In the genomic region with DNA sequence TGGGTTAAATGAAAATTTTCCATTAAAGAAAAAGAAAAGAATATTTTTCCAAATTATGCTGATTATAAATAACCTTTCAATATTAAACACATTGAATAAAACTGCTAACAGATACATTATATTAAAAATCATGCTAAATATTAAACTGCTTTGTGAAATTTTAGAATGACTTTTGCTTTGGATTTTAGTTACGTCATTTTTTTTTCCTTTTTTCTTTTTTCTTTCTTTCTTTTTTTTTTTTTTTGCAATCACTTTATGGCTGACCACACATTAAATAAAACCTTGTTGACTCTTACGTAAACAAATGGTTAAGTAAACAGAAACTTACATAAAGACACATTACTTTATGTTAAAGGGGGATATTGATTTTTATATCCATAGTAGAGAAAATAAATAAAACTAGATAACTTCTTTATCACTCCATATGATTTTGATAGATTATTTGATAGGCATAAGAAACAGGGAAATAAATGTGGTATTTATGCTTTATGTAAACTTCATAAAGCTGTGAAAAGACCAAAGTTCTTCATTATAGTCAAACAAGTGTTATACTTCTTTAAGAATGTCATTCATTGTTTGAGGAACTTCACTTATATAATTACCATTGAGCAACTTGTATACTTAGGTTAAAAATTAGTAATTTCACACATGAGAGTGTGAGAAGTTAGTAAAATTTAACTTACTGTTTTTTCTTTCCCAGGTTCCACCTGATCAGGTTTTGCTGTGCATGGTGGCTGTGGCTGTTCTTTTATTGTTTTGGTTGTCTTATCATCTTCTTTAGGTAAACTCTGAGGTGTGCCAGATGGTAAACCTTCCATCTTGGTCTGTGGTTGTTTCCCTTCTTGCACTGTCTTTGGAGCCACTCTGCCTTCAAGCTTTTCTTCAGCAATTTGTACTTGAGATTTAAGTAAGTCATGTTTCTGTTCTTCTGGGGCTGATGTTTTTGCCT, we compare ENCODE assay signal across 19 cellular contexts.
DNase-seq lines count a peak whose midpoint lies in the region; ATAC-seq, FAIRE-seq and TF ChIP-seq lines count a peak whose summit lies in the region.
"Had no signal": no experiment of that assay in that cellular context is flagged by ENCODE, and none has a peak within 500 bp of the region (broad histone marks: within the 10 kb centered on the region; RNA-seq: fewer than 3 reads in every experiment).

No MANE protein-coding gene starts in this region.

- H3K4me3 ChIP-seq in mucosa of descending colon, result no peak overlapping the region
- H3K4me3 ChIP-seq: GM23338 had no signal

- FAIRE-seq in D721Med (lab: Jason Lieb, UNC) (peak; percentile 55), TTC549 (lab: Jason Lieb, UNC) (peak; percentile 43)
- FAIRE-seq: GM12891, GM19239 had no signal

- DNase-seq in D721Med (ENCODE audit: insufficient read length, low spot score) (no peak), NCI-H146 (lab: John Stamatoyannopoulos, UW) (peak; percentile 5), mucosa of descending colon (peak in 1 of 3 donors; percentile 29), caudate nucleus (lab: John Stamatoyannopoulos, UW) (no peak), DMS153 (lab: John Stamatoyannopoulos, UW) (no peak), GM10248 (ENCODE audit: extremely low spot score) (no peak)
- DNase-seq: DMS 273 treated with DMSO at 0.1 percent for 48 hours, NCI-H1105 treated with DMSO at 0.1 percent for 48 hours, NCI-H187 treated with DMSO at 0.1 percent for 48 hours, NCI-H2227 treated with DMSO at 0.1 percent for 48 hours, NCI-H524 treated with DMSO at 0.1 percent for 48 hours, SHP77 treated with DMSO at 0.1 percent for 48 hours, T-helper 17 cell had no signal

- CTCF ChIA-PET in GM10248 (lab: Yijun Ruan, JAX), result no interaction called here

- intact Hi-C loops in mucosa of descending colon (cut with DNase I, micrococcal nuclease), result no loop called here

- ATAC-seq in mucosa of descending colon, result peak; percentile 83
- ATAC-seq in HG03378 (IDR thresholded peaks at IDR 0.05; ENCODE audit: unreplicated experiment), result no peak
- ATAC-seq: GM23338, HCT116, T-helper 17 cell had no signal

- POLR2A ChIA-PET in GM10248 (lab: Yijun Ruan, JAX), result no interaction called here

- H3K27ac ChIP-seq in caudate nucleus (ENCODE audit: low read depth, low read length), result no peak overlapping the region

- no peaks in the 10 kb centered on the region for H3K36me3 ChIP-seq in mucosa of descending colon (ENCODE audit: low read depth)

- no peaks in the 10 kb centered on the region for H3K9me3 ChIP-seq in mucosa of descending colon

- no peaks in the 10 kb centered on the region for H3K4me1 ChIP-seq in mucosa of descending colon (ENCODE audit: low read depth)

- TF ChIP-seq CTCF in D721Med (IDR thresholded peaks at IDR 0.05; ENCODE audit: insufficient read depth, missing control alignments) (no peak), mucosa of descending colon (IDR thresholded peaks at IDR 0.05) (no peak), GM10248 (IDR thresholded peaks at IDR 0.05; ENCODE audit: control extremely low read depth, extremely low read depth, low read depth, missing control alignments) (no peak)
